Comparison of ENCODE assay signal across 7 cellular contexts in genomic region chr3:52288674-52289073, GRCh38. TPM values are rescaled to one million over a fixed set of nuclear protein-coding genes. Genes with fewer than 3 reads are reported as not detected.
A peak's percentile ranks its signal among the peaks of the same experiment; 100 is the strongest.
DNase-seq lines count a peak whose midpoint lies in the region; ATAC-seq and TF ChIP-seq lines count a peak whose summit lies in the region.

No MANE protein-coding gene starts in this region.

- no peaks in the 10 kb centered on the region for H3K9me2 ChIP-seq in HCT116 (ENCODE audit: insufficient read depth)

- H3K9me3 ChIP-seq in HCT116 (ENCODE audit: control insufficient read depth in 1 of 2, insufficient read depth in 1 of 2, low read depth in 1 of 2, low read length in 2 of 2) (no peaks in the 10 kb centered on the region), gastroesophageal sphincter (no peaks in the 10 kb centered on the region), smooth muscle cell (replicated peaks; ENCODE audit: low read depth) (no peaks in the 10 kb centered on the region)

- POLR2A ChIA-PET in HCT116 (lab: Charles Lee) (interaction anchor here (1.4 to 1.5 kb wide), 2 partner anchors 10 to 48 kb away, joined by 3 read pairs; partner anchors contain the start of gene WDR82), activated B cell treated with CpG ODN at 0.5 μM for 24 hours (lab: Charles Lee) (interaction anchor here (0.6 to 4.1 kb wide), 18 partner anchors 11 to 293 kb away, joined by 3 to 107 read pairs (median 6); partner anchors contain the start of genes RPL29, TLR9, TWF2 and UQCC5)

- DNase-seq in HCT116 (ENCODE audit: low read depth, low spot score) (no peak), activated B cell treated with CpG ODN at 0.5 μM for 24 hours (no peak), smooth muscle cell (lab: John Stamatoyannopoulos, UW; ENCODE audit: unreplicated experiment) (no peak), nucleus accumbens (lab: John Stamatoyannopoulos, UW) (no peak)

- TF ChIP-seq POLR2A in HCT116 (IDR thresholded peaks at IDR 0.05; ENCODE audit: borderline replicate concordance, extremely low read depth, insufficient read depth, insufficient read length) = no peak
- no peak for TF ChIP-seq POLR2A in gastroesophageal sphincter (IDR thresholded peaks at IDR 0.05)

- H3K4me1 ChIP-seq in HCT116 (ENCODE audit: control insufficient read depth in 1 of 2, insufficient read depth in 2 of 2, low read length in 2 of 2) = peaks cover 7 to 14% of the 10 kb centered on the region in 2 experiments
- H3K4me1 ChIP-seq in gastroesophageal sphincter = peaks cover 0 to 23% (median 10%) of the 10 kb centered on the region in 3 donors
- H3K4me1 ChIP-seq in smooth muscle cell (ENCODE audit: low read depth) = peaks cover 11% of the 10 kb centered on the region

- peaks cover 28% of the 10 kb centered on the region for H3K4me1 Mint-ChIP-seq in activated B cell treated with CpG ODN at 0.5 μM for 24 hours

- no peaks in the 10 kb centered on the region for H3F3A ChIP-seq in smooth muscle cell (ENCODE audit: low read depth)

- H3K4me3 Mint-ChIP-seq in activated B cell treated with CpG ODN at 0.5 μM for 24 hours = peak overlapping the region; percentile 99

- CTCF ChIA-PET in HCT116 (lab: Charles Lee) = interaction anchor here (0.8 to 1.3 kb wide), 3 partner anchors 10 to 288 kb away, joined by 3 read pairs; partner anchors contain the start of gene WDR82
- CTCF ChIA-PET in activated B cell treated with CpG ODN at 0.5 μM for 24 hours (lab: Charles Lee) = interaction anchor here (1.4 to 15.8 kb wide), 6 partner anchors 11 to 158 kb away, joined by 4 to 248 read pairs (median 16); partner anchors contain the start of gene TLR9

- H3K9me3 Mint-ChIP-seq in activated B cell treated with CpG ODN at 0.5 μM for 24 hours = no peaks in the 10 kb centered on the region

- no peaks in the 10 kb centered on the region for H3K27me3 Mint-ChIP-seq in activated B cell treated with CpG ODN at 0.5 μM for 24 hours

- H3K79me2 ChIP-seq in HCT116 (ENCODE audit: insufficient read depth, low read length) (peaks cover 12% of the 10 kb centered on the region), smooth muscle cell (ENCODE audit: low read depth) (peaks cover 10% of the 10 kb centered on the region)

- intact Hi-C loops in HCT116 (cut with micrococcal nuclease) (no loop called here), activated B cell treated with CpG ODN at 0.5 μM for 24 hours (cut with micrococcal nuclease) (loop anchor here (1.0 to 5.0 kb wide), 4 partner anchors 25 to 399 kb away; partner anchors contain the start of genes GNL3, PBRM1 and TLR9)

- H3K36me3 Mint-ChIP-seq in activated B cell treated with CpG ODN at 0.5 μM for 24 hours (ENCODE audit: low read depth) = peaks cover 28% of the 10 kb centered on the region

- H4K20me1 ChIP-seq in HCT116 (ENCODE audit: insufficient read depth) (no peaks in the 10 kb centered on the region), smooth muscle cell (ENCODE audit: low read depth) (no peaks in the 10 kb centered on the region)

- H2AFZ ChIP-seq in HCT116 (ENCODE audit: low read depth, low read length, poor library complexity, severe bottlenecking) = no peak overlapping the region
- no peak overlapping the region for H2AFZ ChIP-seq in smooth muscle cell (ENCODE audit: low read depth)

- peak overlapping the region; percentile 100 for H3K27ac Mint-ChIP-seq in activated B cell treated with CpG ODN at 0.5 μM for 24 hours

- peak overlapping the region; percentile 89 for H3K9ac ChIP-seq in HCT116 (ENCODE audit: low read length)
- H3K9ac ChIP-seq in smooth muscle cell (ENCODE audit: low read depth) = no peak overlapping the region

- TF ChIP-seq RAD21 in HCT116 (IDR thresholded peaks at IDR 0.05; ENCODE audit: low read depth) = no peak

- 93% methylated on average over 4 to 6 of the region's 6 CpGs for WGBS in gastroesophageal sphincter (ENCODE audit: low coverage in 1 of 2), 2 donors
- 97% methylated on average over 6 of the region's 6 CpGs for WGBS in smooth muscle cell (ENCODE audit: low lambda C conversion rate)

- H3K27ac ChIP-seq in HCT116 (ENCODE audit: low read depth, low read length) = peak overlapping the region; percentile 98
- H3K27ac ChIP-seq in gastroesophageal sphincter = peak overlapping the region in 3 of 4 donors; percentile 98 to 100 (median 100)
- no peak overlapping the region for H3K27ac ChIP-seq in smooth muscle cell (ENCODE audit: low read depth)

- no peaks in the 10 kb centered on the region for H3K27me3 ChIP-seq in HCT116 (ENCODE audit: insufficient read depth, low read length)
- no peaks in the 10 kb centered on the region for H3K27me3 ChIP-seq in gastroesophageal sphincter
- no peaks in the 10 kb centered on the region for H3K27me3 ChIP-seq in smooth muscle cell (ENCODE audit: low read depth)

- BruUV-seq in HCT116 (replicated peaks; lab: Mats Ljungman, UMichigan) = no TSS peak

- RAD21 ChIA-PET in HCT116 (lab: Charles Lee; ENCODE audit: low non-redundant PET in 1 of 2, low total read pairs in 2 of 2, uncharacterized antibody in 2 of 2, unreplicated experiment in 2 of 2) = interaction anchor here in 1 of 2 experiments (0.6 kb wide), 1 partner anchor 52 kb away, joined by 3 read pairs; no protein-coding TSS in a partner anchor

- TF ChIP-seq EP300 in gastroesophageal sphincter (IDR thresholded peaks at IDR 0.05) = no peak

- H3K4me3 ChIP-seq in HCT116 (replicated peaks in 1 of 2; ENCODE audit: low read depth in 1 of 2, low read length in 2 of 2) (peak overlapping the region; percentile 75 to 89), gastroesophageal sphincter (peak overlapping the region in 1 of 2 donors; percentile 89), smooth muscle cell (peak overlapping the region; percentile 75)

- H3K36me3 ChIP-seq in HCT116 (ENCODE audit: control insufficient read depth in 1 of 2, insufficient read depth in 2 of 2, low read length in 2 of 2) (0 out of 4 replicates have a peak, but pooled peaks cover 0 to 8% of the 10 kb centered on the region in 2 experiments), gastroesophageal sphincter (peaks cover 0 to 43% of the 10 kb centered on the region in 2 donors), smooth muscle cell (ENCODE audit: low read depth) (no peaks in the 10 kb centered on the region)

- TF ChIP-seq CTCF in HCT116 (IDR thresholded peaks at IDR 0.05 in 2 of 3, conservative IDR thresholded peaks at IDR 0.05 in 1 of 3; ENCODE audit: borderline replicate concordance in 1 of 3, insufficient read depth in 1 of 3, low read depth in 2 of 3, low read length in 2 of 3) (no peak), activated B cell treated with CpG ODN at 0.5 μM for 24 hours (IDR thresholded peaks at IDR 0.05) (no peak), gastroesophageal sphincter (IDR thresholded peaks at IDR 0.05) (no peak), smooth muscle cell (IDR thresholded peaks at IDR 0.05; ENCODE audit: borderline replicate concordance, insufficient read depth, poor library complexity, severe bottlenecking) (no peak)

- no peak for ATAC-seq in HCT116
- no peak for ATAC-seq in activated B cell treated with CpG ODN at 0.5 μM for 24 hours (ENCODE audit: low read depth)
- ATAC-seq in gastroesophageal sphincter = no peak
- no peak for ATAC-seq in HG02763 (IDR thresholded peaks at IDR 0.05; ENCODE audit: unreplicated experiment)
- ATAC-seq in HG03139 (IDR thresholded peaks at IDR 0.05; ENCODE audit: unreplicated experiment) = no peak

- H3K4me2 ChIP-seq in HCT116 (ENCODE audit: low read length) (peak overlapping the region; percentile 91), smooth muscle cell (peak overlapping the region; percentile 86)

TF ChIP-seq in HCT116, 20 proteins besides CTCF, POLR2A, EP300 and RAD21 (continues in another document):
- no peak for TF ChIP-seq POLR2AphosphoS5 (IDR thresholded peaks at IDR 0.05; ENCODE audit: low read depth, low read length)
- TF ChIP-seq SIN3A (IDR thresholded peaks at IDR 0.05; ENCODE audit: low read depth) = no peak
- no peak for TF ChIP-seq EZH2 (IDR thresholded peaks at IDR 0.05)
- TF ChIP-seq EGR1 (IDR thresholded peaks at IDR 0.05; ENCODE audit: low read depth) = no peak
- TF ChIP-seq CEBPB (IDR thresholded peaks at IDR 0.05; ENCODE audit: low read depth) = no peak
- no peak for TF ChIP-seq MAX (IDR thresholded peaks at IDR 0.05)
- no peak for TF ChIP-seq SRF (IDR thresholded peaks at IDR 0.05; ENCODE audit: low read depth)
- TF ChIP-seq TCF7L2 (IDR thresholded peaks at IDR 0.05; ENCODE audit: borderline replicate concordance, extremely low read depth, insufficient read depth, insufficient read length) = no peak
- TF ChIP-seq YY1 (IDR thresholded peaks at IDR 0.05; ENCODE audit: extremely low read depth, insufficient replicate concordance, low read depth, low read length) = no peak
- TF ChIP-seq SP1 (IDR thresholded peaks at IDR 0.05; ENCODE audit: low read depth) = no peak

RNA-seq across cellular contexts. Expression of gene GLYCTK, which starts 1.0 kb away (rescaled TPM):
- 9.1 TPM for total RNA-seq in HCT116 (2021; ENCODE audit: unreplicated experiment)
- polyA plus RNA-seq in HCT116 (2012) = 6.4 and 8.3 TPM in 2 replicates
- total RNA-seq in activated B cell treated with CpG ODN at 0.5 μM for 24 hours = 28.2 and 33.5 TPM in 2 replicates
- total RNA-seq in gastroesophageal sphincter = 1 to 10 TPM; 2.6 to 7.7 (median 3.1) TPM
- total RNA-seq in smooth muscle cell = 3.3 and 4.4 TPM in 2 replicates
- 3.8 and 5.4 TPM in 2 replicates for polyA plus RNA-seq in smooth muscle cell

RNA-seq across cellular contexts. Expression of gene WDR82, which starts 10.2 kb away (rescaled TPM):
- 89.7 TPM for total RNA-seq in HCT116 (2021; ENCODE audit: unreplicated experiment)
- 50.1 and 56.1 TPM in 2 replicates for polyA plus RNA-seq in HCT116 (2012)
- 84.1 and 86.4 TPM in 2 replicates for total RNA-seq in activated B cell treated with CpG ODN at 0.5 μM for 24 hours
- total RNA-seq in gastroesophageal sphincter = 10 to 100 TPM; 63.7 to 92.0 (median 86.7) TPM
- total RNA-seq in smooth muscle cell = 48.3 and 48.6 TPM in 2 replicates
- polyA plus RNA-seq in smooth muscle cell = 26.1 and 28.6 TPM in 2 replicates

RNA-seq across cellular contexts. Expression of gene DNAH1, which starts 27.4 kb away (rescaled TPM):
- total RNA-seq in HCT116 (2021; ENCODE audit: unreplicated experiment) (5.5 TPM), activated B cell treated with CpG ODN at 0.5 μM for 24 hours (22.8 and 25.8 TPM in 2 replicates), gastroesophageal sphincter (1 to 10 TPM; 3.2 to 8.1 (median 6.2) TPM), smooth muscle cell (3.7 and 7.1 TPM in 2 replicates)
- polyA plus RNA-seq in HCT116 (2012) = 6.1 and 7.7 TPM in 2 replicates
- polyA plus RNA-seq in smooth muscle cell = 0.54 and 2.1 TPM in 2 replicates

RNA-seq across cellular contexts. Expression of gene PPM1M, which starts 43.1 kb away (rescaled TPM):
- total RNA-seq in HCT116 (2021; ENCODE audit: unreplicated experiment) (16.6 TPM), activated B cell treated with CpG ODN at 0.5 μM for 24 hours (44.4 and 44.6 TPM in 2 replicates), gastroesophageal sphincter (10 to 100 TPM; 20.3 to 36.6 (median 29.9) TPM), smooth muscle cell (6.0 and 7.0 TPM in 2 replicates)
- polyA plus RNA-seq in HCT116 (2012) = 18.3 and 18.8 TPM in 2 replicates
- 11.0 and 11.9 TPM in 2 replicates for polyA plus RNA-seq in smooth muscle cell

RNA-seq across cellular contexts. Expression of gene TWF2, which starts 49.7 kb away (rescaled TPM):
- 100 TPM for total RNA-seq in HCT116 (2021; ENCODE audit: unreplicated experiment)
- 139 and 142 TPM in 2 replicates for polyA plus RNA-seq in HCT116 (2012)
- total RNA-seq in activated B cell treated with CpG ODN at 0.5 μM for 24 hours = 74.1 and 76.7 TPM in 2 replicates
- total RNA-seq in gastroesophageal sphincter = 10 to 100 TPM; 46.8 to 79.5 (median 69.2) TPM
- total RNA-seq in smooth muscle cell = 71.8 and 80.9 TPM in 2 replicates
- polyA plus RNA-seq in smooth muscle cell = 91.0 and 96.8 TPM in 2 replicates
